ENCODE assay signal across 33 cellular contexts in genomic region chr20:40192083-40192482, GRCh38.
DNase-seq lines count a peak whose midpoint lies in the region; ATAC-seq and TF ChIP-seq lines count a peak whose summit lies in the region.
"Had no signal": no experiment of that assay in that cellular context is flagged by ENCODE, and none has a peak within 500 bp of the region (broad histone marks: within the 10 kb centered on the region; RNA-seq: fewer than 3 reads in every experiment).

No MANE protein-coding gene starts in this region.

- H3K4me3 Mint-ChIP-seq in activated CD8-positive, alpha-beta memory T cell treated with anti-CD3 and anti-CD28 coated beads, Interleukin-2, amount 10 ng/mL, durations not matched to agents 7 days and 5 days: no peak overlapping the region
- H3K4me3 Mint-ChIP-seq: activated CD8-positive, alpha-beta T cell treated with anti-CD3 and anti-CD28 coated beads, Interleukin-2, amount 10 ng/mL, durations not matched to agents 7 days and 5 days; activated naive CD8-positive, alpha-beta T cell; CD4-positive, CD25-positive, alpha-beta regulatory T cell; endodermal cell; immature natural killer cell; naive B cell; T-helper 1 cell treated with Interleukin-12 subunit alpha and Interleukin-12 subunit beta and Interleukin-4 antibody, amounts not matched to agents 30 μg/mL and 1 μg/mL, for 36 hours had no signal

- CTCF ChIA-PET in activated CD8-positive, alpha-beta memory T cell treated with anti-CD3 and anti-CD28 coated beads, Interleukin-2, amount 10 ng/mL, durations not matched to agents 7 days and 5 days (lab: Charles Lee): no interaction called here

- H3K9me3 ChIP-seq in GM23248 (ENCODE audit: low read depth) (no peaks in the 10 kb centered on the region), tibial artery (no peaks in the 10 kb centered on the region)
- H3K9me3 ChIP-seq: esophagus muscularis mucosa, gastrocnemius medialis, neutrophil, psoas muscle, SJSA1, upper lobe of left lung had no signal

- H3F3A ChIP-seq in GM23248 (ENCODE audit: insufficient read depth): no peaks in the 10 kb centered on the region

- no peaks in the 10 kb centered on the region for H3K9me2 ChIP-seq in GM23248 (ENCODE audit: insufficient read depth)

- H3K27me3 ChIP-seq in GM23248 (replicated peaks; ENCODE audit: insufficient read depth) (no peaks in the 10 kb centered on the region), tibial artery (no peaks in the 10 kb centered on the region)
- H3K27me3 ChIP-seq: esophagus muscularis mucosa, gastrocnemius medialis, hepatocyte, neutrophil, SJSA1, upper lobe of left lung had no signal

- H3K9me3 Mint-ChIP-seq in activated CD8-positive, alpha-beta memory T cell treated with anti-CD3 and anti-CD28 coated beads, Interleukin-2, amount 10 ng/mL, durations not matched to agents 7 days and 5 days (ENCODE audit: low read depth): peaks cover 2% of the 10 kb centered on the region
- H3K9me3 Mint-ChIP-seq: endodermal cell; immature natural killer cell; T-helper 1 cell treated with Interleukin-12 subunit alpha and Interleukin-12 subunit beta and Interleukin-4 antibody, amounts not matched to agents 30 μg/mL and 1 μg/mL, for 36 hours had no signal

- H3K27ac Mint-ChIP-seq in activated CD8-positive, alpha-beta memory T cell treated with anti-CD3 and anti-CD28 coated beads, Interleukin-2, amount 10 ng/mL, durations not matched to agents 7 days and 5 days: no peak overlapping the region
- H3K27ac Mint-ChIP-seq: activated CD8-positive, alpha-beta T cell treated with anti-CD3 and anti-CD28 coated beads, Interleukin-2, amount 10 ng/mL, durations not matched to agents 7 days and 5 days; activated naive CD8-positive, alpha-beta T cell; CD4-positive, CD25-positive, alpha-beta regulatory T cell; endodermal cell; immature natural killer cell; T-helper 1 cell treated with Interleukin-12 subunit alpha and Interleukin-12 subunit beta and Interleukin-4 antibody, amounts not matched to agents 30 μg/mL and 1 μg/mL, for 36 hours had no signal

- no peaks in the 10 kb centered on the region for H3K79me2 ChIP-seq in GM23248 (ENCODE audit: insufficient read depth)
- H3K79me2 ChIP-seq: hepatocyte had no signal

- H3K9ac ChIP-seq in GM23248: no peak overlapping the region

- WGBS in GM23248 (ENCODE audit: low coverage in 1 of 2, low lambda C conversion rate in 2 of 2, missing lambda C conversion rate in 2 of 2), 2 experiments: 29 to 41% methylated on average over 4 of the region's 4 CpGs

- H3K27ac ChIP-seq in GM23248 (no peak overlapping the region), tibial artery (peak overlapping the region; percentile 19 to 36)
- H3K27ac ChIP-seq: esophagus muscularis mucosa, gastrocnemius medialis, hepatocyte, neutrophil, psoas muscle, SJSA1 had no signal

- TF ChIP-seq POLR2A in NB4 (IDR thresholded peaks at IDR 0.05; ENCODE audit: extremely low read depth, insufficient read length): no peak

- H3K4me1 ChIP-seq in GM23248 (ENCODE audit: insufficient read depth) (no peaks in the 10 kb centered on the region), tibial artery (peaks cover 0 to 34% (median 26%) of the 10 kb centered on the region in 4 donors)
- H3K4me1 ChIP-seq: gastrocnemius medialis, psoas muscle, SJSA1 had no signal

- intact Hi-C loops in tibial artery (cut with DNase I; ENCODE audit: low total_unique reads): no loop called here

- H3K36me3 Mint-ChIP-seq in activated CD8-positive, alpha-beta memory T cell treated with anti-CD3 and anti-CD28 coated beads, Interleukin-2, amount 10 ng/mL, durations not matched to agents 7 days and 5 days: no peaks in the 10 kb centered on the region
- H3K36me3 Mint-ChIP-seq: activated naive CD8-positive, alpha-beta T cell; CD4-positive, CD25-positive, alpha-beta regulatory T cell; immature natural killer cell; naive B cell had no signal

- no peaks in the 10 kb centered on the region for H3K27me3 Mint-ChIP-seq in activated CD8-positive, alpha-beta memory T cell treated with anti-CD3 and anti-CD28 coated beads, Interleukin-2, amount 10 ng/mL, durations not matched to agents 7 days and 5 days
- H3K27me3 Mint-ChIP-seq: CD4-positive, CD25-positive, alpha-beta regulatory T cell had no signal

- TF ChIP-seq CTCF in NB4 (IDR thresholded peaks at IDR 0.05; ENCODE audit: low read depth, low read length) (no peak), tibial artery (IDR thresholded peaks at IDR 0.05) (no peak)

- DNase-seq in GM23248: peak; percentile 44
- peak; percentile 15 for DNase-seq in NB4 (ENCODE audit: low read depth)
- peak; percentile 3 for DNase-seq in fibroblast of gingiva (ENCODE audit: low read depth)
- DNase-seq in tibial artery: no peak
- DNase-seq in superior temporal gyrus (ENCODE audit: extremely low spot score): no peak
- no peak for DNase-seq in activated CD8-positive, alpha-beta memory T cell treated with anti-CD3 and anti-CD28 coated beads, Interleukin-2, amount 10 ng/mL, durations not matched to agents 7 days and 5 days
- DNase-seq: activated CD4-positive, alpha-beta T cell treated with anti-CD3 and anti-CD28 coated beads for 1 hour; activated CD8-positive, alpha-beta T cell treated with anti-CD3 and anti-CD28 coated beads, Interleukin-2, amount 10 ng/mL, durations not matched to agents 7 days and 5 days; activated T-cell treated with anti-CD3 and anti-CD28 coated beads for 4 hours; anterior cingulate cortex; caudate nucleus; CD4-positive, CD25-positive, alpha-beta regulatory T cell; cortex of kidney; endodermal cell; gastrocnemius medialis; GOT3; immature natural killer cell; naive B cell; NCI-H1105 treated with DMSO at 0.1 percent for 48 hours; NCI-H2029; NCI-H526; stimulated activated CD4-positive, alpha-beta T cell treated with anti-CD3 and anti-CD28 coated beads, Interleukin-2, amount 100 ng/mL, for 24 hours had no signal

- no peaks in the 10 kb centered on the region for H3K36me3 ChIP-seq in GM23248 (ENCODE audit: low read depth)
- H3K36me3 ChIP-seq in tibial artery: no peaks in the 10 kb centered on the region
- H3K36me3 ChIP-seq: esophagus muscularis mucosa, gastrocnemius medialis, neutrophil, SJSA1, upper lobe of left lung had no signal

- H2AFZ ChIP-seq in GM23248: no peak overlapping the region
- H2AFZ ChIP-seq: hepatocyte had no signal

- H3K4me3 ChIP-seq in GM23248 (no peak overlapping the region), NB4 (ENCODE audit: low read depth, low read length) (no peak overlapping the region), tibial artery (no peak overlapping the region)
- H3K4me3 ChIP-seq: esophagus muscularis mucosa, gastrocnemius medialis, hepatocyte, psoas muscle, SJSA1, skin epidermis, upper lobe of left lung had no signal

- in situ Hi-C loops in GM23248 (cut with MboI): no loop called here

- no peak overlapping the region for H3K4me2 ChIP-seq in GM23248 (ENCODE audit: unreplicated experiment)
- H3K4me2 ChIP-seq: hepatocyte had no signal

- no peaks in the 10 kb centered on the region for H3K4me1 Mint-ChIP-seq in activated CD8-positive, alpha-beta memory T cell treated with anti-CD3 and anti-CD28 coated beads, Interleukin-2, amount 10 ng/mL, durations not matched to agents 7 days and 5 days
- H3K4me1 Mint-ChIP-seq: CD4-positive, CD25-positive, alpha-beta regulatory T cell; immature natural killer cell; naive B cell had no signal

- H4K20me1 ChIP-seq in GM23248 (ENCODE audit: insufficient read depth): no peaks in the 10 kb centered on the region

- no peak for ATAC-seq in activated CD8-positive, alpha-beta memory T cell treated with anti-CD3 and anti-CD28 coated beads, Interleukin-2, amount 10 ng/mL, durations not matched to agents 7 days and 5 days
- no peak for ATAC-seq in GM21529 (IDR thresholded peaks at IDR 0.05; ENCODE audit: unreplicated experiment)
- ATAC-seq: activated CD8-positive, alpha-beta T cell treated with anti-CD3 and anti-CD28 coated beads, Interleukin-2, amount 10 ng/mL, durations not matched to agents 7 days and 5 days; gastrocnemius medialis; Panc1; psoas muscle had no signal

Comparison
In these comparisons a context has a peak if more than half of its experiments do, and no peak if none do; other contexts are left out.
1. DNase-seq: peak in GM23248 (single experiment), NB4 (single experiment) and fibroblast of gingiva (single experiment); none in tibial artery (0 of 2), superior temporal gyrus (single experiment) and activated CD8-positive, alpha-beta memory T cell treated with anti-CD3 and anti-CD28 coated beads, Interleukin-2, amount 10 ng/mL, durations not matched to agents 7 days and 5 days (single experiment).